ENCODE assay signal across 17 cellular contexts in the genomic region with DNA sequence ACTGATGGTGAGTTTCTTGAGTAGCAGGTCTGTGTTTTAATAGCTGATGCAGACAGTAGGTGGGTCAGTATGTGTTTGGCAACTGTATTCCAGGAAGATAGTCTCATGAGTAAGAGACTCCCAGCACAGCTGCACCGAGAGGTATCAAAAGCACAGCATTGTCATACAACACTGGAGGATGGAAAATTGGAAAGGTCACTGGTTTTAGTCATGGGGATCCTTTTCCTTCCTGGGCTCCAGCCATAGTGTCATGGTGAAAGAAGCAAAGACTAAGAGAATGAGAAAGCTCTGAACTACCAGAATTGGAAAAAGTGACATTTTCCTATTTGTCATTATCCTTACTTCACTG.
DNase-seq lines count a peak whose midpoint lies in the region; ATAC-seq and TF ChIP-seq lines count a peak whose summit lies in the region.
"Had no signal": no experiment of that assay in that cellular context is flagged by ENCODE, and none has a peak within 500 bp of the region (broad histone marks: within the 10 kb centered on the region; RNA-seq: fewer than 3 reads in every experiment).

No MANE protein-coding gene starts in this region.

- 56% methylated on average over 1 of the region's 1 CpG for WGBS in right cardiac atrium
- WGBS in endodermal cell (ENCODE audit: insufficient coverage in 1 of 2, insufficient read length in 1 of 2), 2 experiments, result 91 to 100% methylated on average over 1 of the region's 1 CpG

- H3K27me3 ChIP-seq in right cardiac atrium (ENCODE audit: control insufficient read depth, insufficient read depth) (no peaks in the 10 kb centered on the region), endodermal cell (ENCODE audit: control insufficient read depth, insufficient read depth, low read length, poor library complexity, severe bottlenecking) (no peaks in the 10 kb centered on the region)
- no peaks in the 10 kb centered on the region for H3K27me3 ChIP-seq in naive thymus-derived CD4-positive, alpha-beta T cell (ENCODE audit: control insufficient read depth in 2 of 2, insufficient read depth in 2 of 2, low read length in 2 of 2)
- H3K27me3 ChIP-seq: gastrocnemius medialis, tibial artery had no signal

- peak in 1 of 2 donors; percentile 80 for ATAC-seq in right cardiac atrium
- no peak for ATAC-seq in naive thymus-derived CD4-positive, alpha-beta T cell
- ATAC-seq in activated CD4-positive, CD25-positive, alpha-beta regulatory T cell treated with anti-CD3 and anti-CD28 coated beads, Interleukin-2, amount 50 U/mL, for 24 hours, result no peak
- ATAC-seq: activated CD8-positive, alpha-beta memory T cell treated with anti-CD3 and anti-CD28 coated beads, Interleukin-2, amount 10 ng/mL, durations not matched to agents 7 days and 5 days; gastrocnemius medialis; naive thymus-derived CD8-positive, alpha-beta T cell had no signal

- H3K36me3 ChIP-seq in endodermal cell (ENCODE audit: control insufficient read depth, insufficient read depth, low read length), result peaks cover 66% of the 10 kb centered on the region
- H3K36me3 ChIP-seq in naive thymus-derived CD4-positive, alpha-beta T cell (ENCODE audit: control insufficient read depth in 2 of 3, insufficient read depth in 3 of 3, low read length in 3 of 3), result no peaks in the 10 kb centered on the region
- H3K36me3 ChIP-seq: gastrocnemius medialis, tibial artery, WERI-Rb-1 had no signal

- peaks cover 5% of the 10 kb centered on the region for H3K36me3 Mint-ChIP-seq in endodermal cell (ENCODE audit: low read depth)
- peaks cover 8% of the 10 kb centered on the region for H3K36me3 Mint-ChIP-seq in nephron (ENCODE audit: low read depth)
- H3K36me3 Mint-ChIP-seq in type B pancreatic cell, result no peaks in the 10 kb centered on the region
- H3K36me3 Mint-ChIP-seq in activated CD4-positive, alpha-beta memory T cell treated with anti-CD3 and anti-CD28 coated beads, Interleukin-2, amount 10 ng/mL, durations not matched to agents 7 days and 5 days (ENCODE audit: low read depth), result no peaks in the 10 kb centered on the region
- H3K36me3 Mint-ChIP-seq in naive thymus-derived CD4-positive, alpha-beta T cell, result no peaks in the 10 kb centered on the region
- H3K36me3 Mint-ChIP-seq: activated CD8-positive, alpha-beta memory T cell treated with anti-CD3 and anti-CD28 coated beads, Interleukin-2, amount 10 ng/mL, durations not matched to agents 7 days and 5 days; activated naive CD4-positive, alpha-beta T cell treated with anti-CD3 and anti-CD28 coated beads, Interleukin-2, amount 50 U/mL, for 72 hours; naive thymus-derived CD8-positive, alpha-beta T cell had no signal

- H3K4me1 ChIP-seq in right cardiac atrium (ENCODE audit: control insufficient read depth, insufficient read depth, low read length) (no peaks in the 10 kb centered on the region), endodermal cell (ENCODE audit: control insufficient read depth, insufficient read depth, low read length) (no peaks in the 10 kb centered on the region)
- H3K4me1 ChIP-seq in naive thymus-derived CD4-positive, alpha-beta T cell (ENCODE audit: control insufficient read depth in 2 of 2, insufficient read depth in 2 of 2, low read length in 2 of 2), result no peaks in the 10 kb centered on the region
- H3K4me1 ChIP-seq: gastrocnemius medialis had no signal

- no peak overlapping the region for H3K27ac Mint-ChIP-seq in endodermal cell
- peak overlapping the region; percentile 93 for H3K27ac Mint-ChIP-seq in nephron
- peak overlapping the region; percentile 62 for H3K27ac Mint-ChIP-seq in type B pancreatic cell
- H3K27ac Mint-ChIP-seq in activated CD4-positive, alpha-beta memory T cell treated with anti-CD3 and anti-CD28 coated beads, Interleukin-2, amount 10 ng/mL, durations not matched to agents 7 days and 5 days, result no peak overlapping the region
- H3K27ac Mint-ChIP-seq in naive thymus-derived CD4-positive, alpha-beta T cell, result no peak overlapping the region
- H3K27ac Mint-ChIP-seq: activated CD8-positive, alpha-beta memory T cell treated with anti-CD3 and anti-CD28 coated beads, Interleukin-2, amount 10 ng/mL, durations not matched to agents 7 days and 5 days; activated naive CD4-positive, alpha-beta T cell treated with anti-CD3 and anti-CD28 coated beads, Interleukin-2, amount 50 U/mL, for 72 hours; naive thymus-derived CD8-positive, alpha-beta T cell had no signal

- no peaks in the 10 kb centered on the region for H3K9me3 Mint-ChIP-seq in endodermal cell
- no peaks in the 10 kb centered on the region for H3K9me3 Mint-ChIP-seq in nephron
- H3K9me3 Mint-ChIP-seq in type B pancreatic cell, result no peaks in the 10 kb centered on the region
- no peaks in the 10 kb centered on the region for H3K9me3 Mint-ChIP-seq in activated CD4-positive, alpha-beta memory T cell treated with anti-CD3 and anti-CD28 coated beads, Interleukin-2, amount 10 ng/mL, durations not matched to agents 7 days and 5 days
- peaks cover 0 to 1% (median 0%) of the 10 kb centered on the region in 11 donors for H3K9me3 Mint-ChIP-seq in naive thymus-derived CD4-positive, alpha-beta T cell
- H3K9me3 Mint-ChIP-seq: activated naive CD4-positive, alpha-beta T cell treated with anti-CD3 and anti-CD28 coated beads, Interleukin-2, amount 50 U/mL, for 72 hours; naive thymus-derived CD8-positive, alpha-beta T cell had no signal

- TF ChIP-seq CTCF in endodermal cell (conservative IDR thresholded peaks at IDR 0.05), result no peak
- no peak for TF ChIP-seq CTCF in nephron (IDR thresholded peaks at IDR 0.05; ENCODE audit: unreplicated experiment in 3 of 3)
- TF ChIP-seq CTCF in type B pancreatic cell (conservative IDR thresholded peaks at IDR 0.05), result no peak

- H3K4me3 ChIP-seq in right cardiac atrium (ENCODE audit: low read length), result no peak overlapping the region
- no peak overlapping the region for H3K4me3 ChIP-seq in endodermal cell (ENCODE audit: low read length)
- no peak overlapping the region for H3K4me3 ChIP-seq in naive thymus-derived CD4-positive, alpha-beta T cell (ENCODE audit: low read length)
- H3K4me3 ChIP-seq: gastrocnemius medialis, tibial artery had no signal

- peaks cover 20% of the 10 kb centered on the region for H3K4me1 Mint-ChIP-seq in endodermal cell
- peaks cover 74% of the 10 kb centered on the region for H3K4me1 Mint-ChIP-seq in nephron
- H3K4me1 Mint-ChIP-seq in type B pancreatic cell (ENCODE audit: unreplicated experiment), result peaks cover 24% of the 10 kb centered on the region
- no peaks in the 10 kb centered on the region for H3K4me1 Mint-ChIP-seq in activated CD4-positive, alpha-beta memory T cell treated with anti-CD3 and anti-CD28 coated beads, Interleukin-2, amount 10 ng/mL, durations not matched to agents 7 days and 5 days
- no peaks in the 10 kb centered on the region for H3K4me1 Mint-ChIP-seq in naive thymus-derived CD4-positive, alpha-beta T cell
- H3K4me1 Mint-ChIP-seq: activated CD8-positive, alpha-beta memory T cell treated with anti-CD3 and anti-CD28 coated beads, Interleukin-2, amount 10 ng/mL, durations not matched to agents 7 days and 5 days; naive thymus-derived CD8-positive, alpha-beta T cell had no signal

- CTCF ChIA-PET in activated CD4-positive, alpha-beta memory T cell treated with anti-CD3 and anti-CD28 coated beads, Interleukin-2, amount 10 ng/mL, durations not matched to agents 7 days and 5 days (lab: Charles Lee), result no interaction called here
- CTCF ChIA-PET in naive thymus-derived CD4-positive, alpha-beta T cell (lab: Charles Lee), result no interaction called here

- intact Hi-C loops in right cardiac atrium (cut with DNase I), result no loop called here
- intact Hi-C loops in cardiac septum (cut with DNase I), result no loop called here
- intact Hi-C loops in naive thymus-derived CD4-positive, alpha-beta T cell (cut with micrococcal nuclease), result no loop called here

- H3K9me3 ChIP-seq in right cardiac atrium (ENCODE audit: control insufficient read depth, low read length) (no peaks in the 10 kb centered on the region), endodermal cell (ENCODE audit: control insufficient read depth, low read length) (no peaks in the 10 kb centered on the region)
- no peaks in the 10 kb centered on the region for H3K9me3 ChIP-seq in naive thymus-derived CD4-positive, alpha-beta T cell (ENCODE audit: control insufficient read depth in 2 of 3, low read length in 3 of 3)
- H3K9me3 ChIP-seq: gastrocnemius medialis, tibial artery had no signal

- no peak for DNase-seq in right cardiac atrium
- no peak for DNase-seq in cardiac septum (ENCODE audit: low spot score)
- DNase-seq in endodermal cell, result no peak
- no peak for DNase-seq in type B pancreatic cell (ENCODE audit: extremely low spot score, unreplicated experiment)
- no peak for DNase-seq in activated CD4-positive, alpha-beta memory T cell treated with anti-CD3 and anti-CD28 coated beads, Interleukin-2, amount 10 ng/mL, durations not matched to agents 7 days and 5 days
- DNase-seq in naive thymus-derived CD4-positive, alpha-beta T cell, result no peak
- DNase-seq: activated CD8-positive, alpha-beta memory T cell treated with anti-CD3 and anti-CD28 coated beads, Interleukin-2, amount 10 ng/mL, durations not matched to agents 7 days and 5 days; Calu3; gastrocnemius medialis; naive thymus-derived CD8-positive, alpha-beta T cell; NCI-H1092 treated with DMSO at 0.1 percent for 48 hours; stimulated activated CD4-positive, alpha-beta T cell treated with anti-CD3 and anti-CD28 coated beads, Interleukin-12 subunit alpha, Interleukin-12 subunit beta, amount 100 ng/mL, for 4 hours; tibial artery; WERI-Rb-1 had no signal

- H3K27me3 Mint-ChIP-seq in endodermal cell (ENCODE audit: insufficient read depth) (no peaks in the 10 kb centered on the region), nephron (ENCODE audit: low read depth) (no peaks in the 10 kb centered on the region), type B pancreatic cell (no peaks in the 10 kb centered on the region)
- H3K27me3 Mint-ChIP-seq in activated CD4-positive, alpha-beta memory T cell treated with anti-CD3 and anti-CD28 coated beads, Interleukin-2, amount 10 ng/mL, durations not matched to agents 7 days and 5 days, result peaks cover 4% of the 10 kb centered on the region
- H3K27me3 Mint-ChIP-seq in naive thymus-derived CD4-positive, alpha-beta T cell, result peaks cover 4 to 19% (median 7%) of the 10 kb centered on the region in 5 donors
- H3K27me3 Mint-ChIP-seq: activated CD8-positive, alpha-beta memory T cell treated with anti-CD3 and anti-CD28 coated beads, Interleukin-2, amount 10 ng/mL, durations not matched to agents 7 days and 5 days had no signal

- POLR2A ChIA-PET in activated CD4-positive, alpha-beta memory T cell treated with anti-CD3 and anti-CD28 coated beads, Interleukin-2, amount 10 ng/mL, durations not matched to agents 7 days and 5 days (lab: Charles Lee), result no interaction called here
- POLR2A ChIA-PET in naive thymus-derived CD4-positive, alpha-beta T cell (lab: Charles Lee), result no interaction called here

- H3K27ac ChIP-seq in right cardiac atrium (ENCODE audit: low read length) (peak overlapping the region; percentile 8), endodermal cell (ENCODE audit: low read depth, low read length) (peak overlapping the region; percentile 86)
- no peak overlapping the region for H3K27ac ChIP-seq in naive thymus-derived CD4-positive, alpha-beta T cell (ENCODE audit: low read depth, low read length)
- H3K27ac ChIP-seq: gastrocnemius medialis, tibial artery, WERI-Rb-1 had no signal

- no peak overlapping the region for H3K4me3 Mint-ChIP-seq in endodermal cell
- H3K4me3 Mint-ChIP-seq in nephron, result peak overlapping the region in 1 of 3 experiments; percentile 39
- H3K4me3 Mint-ChIP-seq in type B pancreatic cell, result peak overlapping the region; percentile 14
- H3K4me3 Mint-ChIP-seq in activated CD4-positive, alpha-beta memory T cell treated with anti-CD3 and anti-CD28 coated beads, Interleukin-2, amount 10 ng/mL, durations not matched to agents 7 days and 5 days, result no peak overlapping the region
- H3K4me3 Mint-ChIP-seq in naive thymus-derived CD4-positive, alpha-beta T cell, result no peak overlapping the region
- H3K4me3 Mint-ChIP-seq: activated CD8-positive, alpha-beta memory T cell treated with anti-CD3 and anti-CD28 coated beads, Interleukin-2, amount 10 ng/mL, durations not matched to agents 7 days and 5 days; naive thymus-derived CD8-positive, alpha-beta T cell had no signal

- no peak overlapping the region for H3K9ac ChIP-seq in endodermal cell (ENCODE audit: extremely low read depth, low read length, poor library complexity, severe bottlenecking)

Comparison
In these comparisons a context has a peak if more than half of its experiments do, and no peak if none do; other contexts are left out.
1. H3K27ac Mint-ChIP-seq: peak in nephron (3 of 3) and type B pancreatic cell (single experiment); none in endodermal cell (single experiment), activated CD4-positive, alpha-beta memory T cell treated with anti-CD3 and anti-CD28 coated beads, Interleukin-2, amount 10 ng/mL, durations not matched to agents 7 days and 5 days (single experiment) and naive thymus-derived CD4-positive, alpha-beta T cell (0 of 9).